ENCODE assay signal across 9 cellular contexts in genomic region chr2:181106789-181107418, GRCh38.
DNase-seq lines count a peak whose midpoint lies in the region; ATAC-seq and TF ChIP-seq lines count a peak whose summit lies in the region.
"Had no signal": no experiment of that assay in that cellular context is flagged by ENCODE, and none has a peak within 500 bp of the region (broad histone marks: within the 10 kb centered on the region; RNA-seq: fewer than 3 reads in every experiment).

No MANE protein-coding gene starts in this region.

- peak overlapping the region; percentile 97 for H3K27ac Mint-ChIP-seq in T-helper 2 cell treated with Interferon-gamma antibody and Interleukin-4, amounts not matched to agents 5 μg/mL and 100 μg/mL, for 36 hours

- H3K27ac ChIP-seq in lung (ENCODE audit: low read depth in 1 of 2, low read length in 1 of 2), result no peak overlapping the region

- ATAC-seq in GM21360 (IDR thresholded peaks at IDR 0.05; ENCODE audit: unreplicated experiment), result peak; percentile 99
- ATAC-seq in HG03469 (IDR thresholded peaks at IDR 0.05; ENCODE audit: unreplicated experiment), result peak; percentile 100
- peak; percentile 72 for ATAC-seq in lung (ENCODE audit: insufficient read depth, low FRiP score)

- H3K27me3 ChIP-seq in lung (ENCODE audit: control insufficient read depth, insufficient read depth), result no peaks in the 10 kb centered on the region

- H3K36me3 ChIP-seq in lung (ENCODE audit: control insufficient read depth in 2 of 2, insufficient read depth in 2 of 2, low read length in 2 of 2), result no peaks in the 10 kb centered on the region

- H3K4me1 Mint-ChIP-seq in T-helper 2 cell treated with Interferon-gamma antibody and Interleukin-4, amounts not matched to agents 5 μg/mL and 100 μg/mL, for 36 hours (ENCODE audit: low read depth), result peaks cover 63% of the 10 kb centered on the region

- DNase-seq in ELR (ENCODE audit: low read depth) (peak; percentile 95), lung (ENCODE audit: low spot score) (no peak), NCI-H1092 (lab: John Stamatoyannopoulos, UW) (no peak), NCI-H1105 treated with DMSO at 0.1 percent for 48 hours (lab: John Stamatoyannopoulos, UW) (no peak)
- DNase-seq in T-helper 2 cell treated with Interferon-gamma antibody and Interleukin-4, amounts not matched to agents 5 μg/mL and 100 μg/mL, for 36 hours (ENCODE audit: low spot score), result no peak
- DNase-seq in stimulated activated CD4-positive, alpha-beta T cell treated with anti-CD3 and anti-CD28 coated beads, Interleukin-12 subunit alpha, Interleukin-12 subunit beta, amount 100 ng/mL, for 4 hours, result no peak

- no peaks in the 10 kb centered on the region for H3K4me1 ChIP-seq in lung (ENCODE audit: control insufficient read depth in 2 of 2, insufficient read depth in 2 of 2, low read length in 2 of 2)

- peaks cover 12% of the 10 kb centered on the region for H3K9me3 Mint-ChIP-seq in T-helper 2 cell treated with Interferon-gamma antibody and Interleukin-4, amounts not matched to agents 5 μg/mL and 100 μg/mL, for 36 hours

- H3K4me3 Mint-ChIP-seq in T-helper 2 cell treated with Interferon-gamma antibody and Interleukin-4, amounts not matched to agents 5 μg/mL and 100 μg/mL, for 36 hours, result peak overlapping the region; percentile 85
- H3K4me3 Mint-ChIP-seq: neural crest cell had no signal

- H3K27me3 Mint-ChIP-seq in T-helper 2 cell treated with Interferon-gamma antibody and Interleukin-4, amounts not matched to agents 5 μg/mL and 100 μg/mL, for 36 hours (ENCODE audit: low read depth), result no peaks in the 10 kb centered on the region

- no peaks in the 10 kb centered on the region for H3K9me3 ChIP-seq in lung (ENCODE audit: control insufficient read depth in 2 of 2, insufficient read depth in 1 of 2, low read length in 1 of 2)

- no peak for TF ChIP-seq CTCF in lung (IDR thresholded peaks at IDR 0.05; ENCODE audit: control extremely low read depth, extremely low read depth)

- H3K4me3 ChIP-seq in lung, result no peak overlapping the region

- H3K36me3 Mint-ChIP-seq in T-helper 2 cell treated with Interferon-gamma antibody and Interleukin-4, amounts not matched to agents 5 μg/mL and 100 μg/mL, for 36 hours (ENCODE audit: low read depth), result peaks cover 16% of the 10 kb centered on the region
